Comparison of ENCODE assay signal across 11 cellular contexts in genomic region chr21:46509760-46510159, GRCh38. TPM values are rescaled to one million over a fixed set of nuclear protein-coding genes. Genes with fewer than 3 reads are reported as not detected.
DNase-seq lines count a peak whose midpoint lies in the region; ATAC-seq lines count a peak whose summit lies in the region.
"Had no signal": no experiment of that assay in that cellular context is flagged by ENCODE, and none has a peak within 500 bp of the region (broad histone marks: within the 10 kb centered on the region; RNA-seq: fewer than 3 reads in every experiment).

No MANE protein-coding gene starts in this region.

- no peak for ATAC-seq in T-helper 17 cell
- no peak for ATAC-seq in HG02970 (IDR thresholded peaks at IDR 0.05; ENCODE audit: low FRiP score, unreplicated experiment)
- no peak for ATAC-seq in HG02678 (IDR thresholded peaks at IDR 0.05; ENCODE audit: unreplicated experiment)

- H3K27me3 Mint-ChIP-seq in T-helper 17 cell: no peaks in the 10 kb centered on the region

- DNase-seq in HUDEP-2 (lab: John Stamatoyannopoulos, UW; ENCODE audit: unreplicated experiment in 76 of 76) (peak in 71 of 76 experiments; percentile 10 to 92 (median 71)), T-helper 17 cell (no peak), fibroblast of peridontal ligament (ENCODE audit: extremely low read depth) (peak; percentile 46), stromal cell of bone marrow (ENCODE audit: low read depth) (peak; percentile 86), SK-N-DZ (ENCODE audit: low spot score) (no peak)
- DNase-seq: DMS53; NCI-H1092 treated with DMSO at 0.1 percent for 48 hours; NK-92 treated with Interleukin-12 subunit alpha and Interleukin-12 subunit beta, amount 100 ng/mL, for 24 hours had no signal

- peaks cover 2% of the 10 kb centered on the region for H3K4me1 Mint-ChIP-seq in T-helper 17 cell

- H3K4me3 Mint-ChIP-seq in T-helper 17 cell: no peak overlapping the region

- H3K9me3 ChIP-seq in T-helper 17 cell (ENCODE audit: control insufficient read depth, low read length, poor library complexity, severe bottlenecking): no peaks in the 10 kb centered on the region
- H3K9me3 ChIP-seq: adrenal gland had no signal

- peak overlapping the region; percentile 24 for H3K27ac Mint-ChIP-seq in T-helper 17 cell

- H3K36me3 Mint-ChIP-seq in T-helper 17 cell (ENCODE audit: low read depth): no peaks in the 10 kb centered on the region

RNA-seq across cellular contexts. Expression of gene DIP2A, which starts 51.1 kb away (rescaled TPM):
- 10 to 100 TPM; 74.2 to 85.8 TPM for total RNA-seq in T-helper 17 cell
- polyA plus RNA-seq in SK-N-DZ (2014; cell fraction: cytosol; rRNA removed): 14.0 and 17.4 TPM in 2 replicates
- 47.3 and 73.5 TPM in 2 replicates for polyA plus RNA-seq in SK-N-DZ (2014; cell fraction: nucleus; rRNA removed)

Comparison
In these comparisons a context has a peak if more than half of its experiments do, and no peak if none do; other contexts are left out.
1. DNase-seq: peak in HUDEP-2 (71 of 76), fibroblast of peridontal ligament (single experiment) and stromal cell of bone marrow (single experiment); none in T-helper 17 cell (0 of 3) and SK-N-DZ (single experiment).